Comparison of ENCODE assay signal across 25 cellular contexts in the genomic region with DNA sequence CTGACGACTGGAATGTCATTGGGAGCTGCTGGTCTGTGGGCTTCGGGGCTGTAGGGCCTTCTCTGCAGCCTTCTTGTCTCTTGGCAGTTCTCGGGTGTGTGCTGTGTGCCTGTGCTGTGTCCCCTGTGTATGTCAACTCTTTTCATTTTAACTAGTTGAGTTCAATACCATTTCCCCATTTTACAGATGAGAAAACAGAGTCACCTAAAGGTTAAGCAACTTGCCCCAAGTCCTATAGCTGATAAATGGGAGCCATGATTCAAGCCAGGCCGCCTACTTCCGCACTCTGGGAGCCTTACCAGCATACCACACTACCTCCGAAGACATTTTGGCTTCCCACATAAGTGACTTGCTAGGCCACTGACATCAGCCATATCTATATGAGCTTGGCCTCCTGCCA.
DNase-seq lines count a peak whose midpoint lies in the region; ATAC-seq and TF ChIP-seq lines count a peak whose summit lies in the region.
"Had no signal": no experiment of that assay in that cellular context is flagged by ENCODE, and none has a peak within 500 bp of the region (broad histone marks: within the 10 kb centered on the region; RNA-seq: fewer than 3 reads in every experiment).

No MANE protein-coding gene starts in this region.

- no peaks in the 10 kb centered on the region for H3K27me3 ChIP-seq in OCI-LY3 (ENCODE audit: low read depth, low read length)
- no peaks in the 10 kb centered on the region for H3K27me3 ChIP-seq in SJCRH30
- no peaks in the 10 kb centered on the region for H3K27me3 ChIP-seq in PC-3 (ENCODE audit: low read length)
- H3K27me3 ChIP-seq: cardiac muscle cell, gastroesophageal sphincter had no signal

- H2AFZ ChIP-seq in OCI-LY3 (ENCODE audit: low read depth, low read length) (peak overlapping the region; percentile 81; the same call in 1 of the 2 replicates), PC-3 (ENCODE audit: low read length) (no peak overlapping the region)

- H4K20me1 ChIP-seq in OCI-LY3 (ENCODE audit: insufficient read depth, low read length) (no peaks in the 10 kb centered on the region), PC-3 (ENCODE audit: low read length) (no peaks in the 10 kb centered on the region)

- no peaks in the 10 kb centered on the region for H3K9me3 Mint-ChIP-seq in activated naive CD4-positive, alpha-beta T cell treated with anti-CD3 and anti-CD28 coated beads, Interleukin-2, amount 50 U/mL, for 24 hours
- H3K9me3 Mint-ChIP-seq in activated naive CD4-positive, alpha-beta T cell treated with anti-CD3 and anti-CD28 coated beads, Interleukin-2, amount 50 U/mL, for 72 hours, result no peaks in the 10 kb centered on the region
- no peaks in the 10 kb centered on the region for H3K9me3 Mint-ChIP-seq in immature natural killer cell
- H3K9me3 Mint-ChIP-seq in stimulated activated memory B cell treated with anti-CD40 and anti-IgM and Interleukin-4, amounts not matched to agents 10 μg/mL and 1 μg/mL and 100 μg/mL, for 72 hours, result no peaks in the 10 kb centered on the region
- H3K9me3 Mint-ChIP-seq: activated CD4-positive, alpha-beta memory T cell treated with anti-CD3 and anti-CD28 coated beads for 36 hours; neural crest cell had no signal

- peaks cover 42% of the 10 kb centered on the region for H3K4me1 Mint-ChIP-seq in activated naive CD4-positive, alpha-beta T cell treated with anti-CD3 and anti-CD28 coated beads, Interleukin-2, amount 50 U/mL, for 24 hours
- peaks cover 21 to 29% of the 10 kb centered on the region in 2 donors for H3K4me1 Mint-ChIP-seq in immature natural killer cell
- H3K4me1 Mint-ChIP-seq in stimulated activated memory B cell treated with anti-CD40 and anti-IgM and Interleukin-4, amounts not matched to agents 10 μg/mL and 1 μg/mL and 100 μg/mL, for 72 hours, result peaks cover 46% of the 10 kb centered on the region

- no peak overlapping the region for H3K27ac Mint-ChIP-seq in activated naive CD4-positive, alpha-beta T cell treated with anti-CD3 and anti-CD28 coated beads, Interleukin-2, amount 50 U/mL, for 24 hours
- peak overlapping the region in 1 of 2 donors; percentile 33 for H3K27ac Mint-ChIP-seq in activated naive CD4-positive, alpha-beta T cell treated with anti-CD3 and anti-CD28 coated beads, Interleukin-2, amount 50 U/mL, for 72 hours
- H3K27ac Mint-ChIP-seq in immature natural killer cell, result peak overlapping the region in 1 of 6 donors; percentile 8
- peak overlapping the region; percentile 67 for H3K27ac Mint-ChIP-seq in stimulated activated memory B cell treated with anti-CD40 and anti-IgM and Interleukin-4, amounts not matched to agents 10 μg/mL and 1 μg/mL and 100 μg/mL, for 72 hours
- H3K27ac Mint-ChIP-seq: activated CD4-positive, alpha-beta memory T cell treated with anti-CD3 and anti-CD28 coated beads for 36 hours had no signal

- no peaks in the 10 kb centered on the region for H3K27me3 Mint-ChIP-seq in activated naive CD4-positive, alpha-beta T cell treated with anti-CD3 and anti-CD28 coated beads, Interleukin-2, amount 50 U/mL, for 24 hours
- peaks cover 10 to 27% (median 25%) of the 10 kb centered on the region in 3 donors for H3K27me3 Mint-ChIP-seq in immature natural killer cell (ENCODE audit: low read depth in 3 of 3)
- no peaks in the 10 kb centered on the region for H3K27me3 Mint-ChIP-seq in stimulated activated memory B cell treated with anti-CD40 and anti-IgM and Interleukin-4, amounts not matched to agents 10 μg/mL and 1 μg/mL and 100 μg/mL, for 72 hours

- intact Hi-C loops in PC-3 (cut with micrococcal nuclease), result no loop called here

- H3K9me2 ChIP-seq in PC-3 (replicated peaks; ENCODE audit: low read length), result no peaks in the 10 kb centered on the region

- no peak for DNase-seq in activated naive CD4-positive, alpha-beta T cell treated with anti-CD3 and anti-CD28 coated beads, Interleukin-2, amount 50 U/mL, for 72 hours (ENCODE audit: low spot score in 2 of 2)
- no peak for DNase-seq in immature natural killer cell
- DNase-seq in SJCRH30, result no peak
- DNase-seq in PC-3, result no peak
- DNase-seq: activated CD4-positive, alpha-beta memory T cell treated with anti-CD3 and anti-CD28 coated beads for 36 hours; activated effector memory CD4-positive, alpha-beta T cell treated with anti-CD3 and anti-CD28 coated beads, Interleukin-2, amount 50 U/mL, for 16 hours; activated T-cell treated with anti-CD3 and anti-CD28 coated beads for 4 hours; dermis blood vessel endothelial cell; EL; left ventricle myocardium inferior; midbrain; NCI-H1092 treated with DMSO at 0.1 percent for 48 hours; NCI-H2081; OCI-M1; stimulated activated CD4-positive, alpha-beta T cell treated with anti-CD3 and anti-CD28 coated beads, Interleukin-1b, Interleukin-23, amount 100 ng/mL, for 48 hours; WERI-Rb-1 had no signal

- POLR2A ChIA-PET in PC-3 (lab: Charles Lee; ENCODE audit: unreplicated experiment), result no interaction called here

- H3K4me3 Mint-ChIP-seq in activated naive CD4-positive, alpha-beta T cell treated with anti-CD3 and anti-CD28 coated beads, Interleukin-2, amount 50 U/mL, for 24 hours, result peak overlapping the region; percentile 12
- H3K4me3 Mint-ChIP-seq in immature natural killer cell, result peak overlapping the region in 3 of 5 donors; percentile 20 to 33 (median 23)
- no peak overlapping the region for H3K4me3 Mint-ChIP-seq in stimulated activated memory B cell treated with anti-CD40 and anti-IgM and Interleukin-4, amounts not matched to agents 10 μg/mL and 1 μg/mL and 100 μg/mL, for 72 hours
- H3K4me3 Mint-ChIP-seq: activated CD4-positive, alpha-beta memory T cell treated with anti-CD3 and anti-CD28 coated beads for 36 hours; neural crest cell had no signal

- CTCF ChIA-PET in PC-3 (lab: Charles Lee), result no interaction called here

- no TSS peak for BruUV-seq in PC-3 (replicated peaks; lab: Mats Ljungman, UMichigan)

- H3F3A ChIP-seq in PC-3 (ENCODE audit: low read length, unreplicated experiment), result no peaks in the 10 kb centered on the region

- H3K36me3 Mint-ChIP-seq in activated naive CD4-positive, alpha-beta T cell treated with anti-CD3 and anti-CD28 coated beads, Interleukin-2, amount 50 U/mL, for 24 hours, result no peaks in the 10 kb centered on the region
- H3K36me3 Mint-ChIP-seq in activated naive CD4-positive, alpha-beta T cell treated with anti-CD3 and anti-CD28 coated beads, Interleukin-2, amount 50 U/mL, for 72 hours, result no peaks in the 10 kb centered on the region
- no peaks in the 10 kb centered on the region for H3K36me3 Mint-ChIP-seq in immature natural killer cell
- no peaks in the 10 kb centered on the region for H3K36me3 Mint-ChIP-seq in stimulated activated memory B cell treated with anti-CD40 and anti-IgM and Interleukin-4, amounts not matched to agents 10 μg/mL and 1 μg/mL and 100 μg/mL, for 72 hours
- H3K36me3 Mint-ChIP-seq: activated CD4-positive, alpha-beta memory T cell treated with anti-CD3 and anti-CD28 coated beads for 36 hours had no signal

- H3K4me1 ChIP-seq in OCI-LY3 (ENCODE audit: low read length) (peaks cover 59% of the 10 kb centered on the region), SJCRH30 (no peaks in the 10 kb centered on the region), PC-3 (ENCODE audit: insufficient read depth, low read length) (no peaks in the 10 kb centered on the region; the same call in 1 of the 2 replicates)
- H3K4me1 ChIP-seq: A549, gastroesophageal sphincter, HAP-1, left ventricle myocardium inferior had no signal

- peak overlapping the region; percentile 65 for H3K4me2 ChIP-seq in OCI-LY3 (ENCODE audit: low read length)
- no peak overlapping the region for H3K4me2 ChIP-seq in PC-3 (ENCODE audit: low read length)
- H3K4me2 ChIP-seq: A549 had no signal

- H3K4me3 ChIP-seq in OCI-LY3 (ENCODE audit: low read length), result no peak overlapping the region
- H3K4me3 ChIP-seq in SJCRH30, result no peak overlapping the region
- no peak overlapping the region for H3K4me3 ChIP-seq in PC-3 (ENCODE audit: low read length)
- H3K4me3 ChIP-seq: A549, cardiac muscle cell, gastroesophageal sphincter, HAP-1, left ventricle myocardium inferior had no signal

- H3K27ac ChIP-seq in OCI-LY3 (ENCODE audit: low read length), result peak overlapping the region; percentile 87
- no peak overlapping the region for H3K27ac ChIP-seq in SJCRH30
- H3K27ac ChIP-seq in PC-3 (ENCODE audit: low read length), result no peak overlapping the region
- H3K27ac ChIP-seq: A549, gastroesophageal sphincter, left ventricle myocardium inferior, WERI-Rb-1 had no signal

- H3K79me2 ChIP-seq in OCI-LY3 (ENCODE audit: low read length), result no peaks in the 10 kb centered on the region
- H3K79me2 ChIP-seq in PC-3 (ENCODE audit: low read length), result no peaks in the 10 kb centered on the region

- peak overlapping the region; percentile 65; the same call in 1 of the 2 replicates for H3K9ac ChIP-seq in OCI-LY3 (ENCODE audit: low read length)
- H3K9ac ChIP-seq in PC-3 (ENCODE audit: low read length), result no peak overlapping the region

- H3K36me3 ChIP-seq in OCI-LY3 (replicated peaks; ENCODE audit: low read depth, low read length) (no peaks in the 10 kb centered on the region), SJCRH30 (no peaks in the 10 kb centered on the region), PC-3 (ENCODE audit: low read depth, low read length) (no peaks in the 10 kb centered on the region)
- H3K36me3 ChIP-seq: cardiac muscle cell, gastroesophageal sphincter, HAP-1, left ventricle myocardium inferior, WERI-Rb-1 had no signal

- H3K9me3 ChIP-seq in OCI-LY3 (ENCODE audit: insufficient read depth, low read length) (no peaks in the 10 kb centered on the region), SJCRH30 (replicated peaks) (no peaks in the 10 kb centered on the region), PC-3 (ENCODE audit: low read length) (no peaks in the 10 kb centered on the region)
- H3K9me3 ChIP-seq: A549, gastroesophageal sphincter, HAP-1, left ventricle myocardium inferior had no signal

- no peak for TF ChIP-seq CTCF in OCI-LY3 (IDR thresholded peaks at IDR 0.05; ENCODE audit: low read depth, low read length)
- no peak for TF ChIP-seq CTCF in PC-3 (conservative IDR thresholded peaks at IDR 0.05; ENCODE audit: low read depth, low read length)

- ATAC-seq in activated naive CD4-positive, alpha-beta T cell treated with anti-CD3 and anti-CD28 coated beads, Interleukin-2, amount 50 U/mL, for 72 hours, result no peak
- no peak for ATAC-seq in stimulated activated memory B cell treated with anti-CD40 and anti-IgM and Interleukin-4, amounts not matched to agents 10 μg/mL and 1 μg/mL and 100 μg/mL, for 72 hours
- ATAC-seq in PC-3 (no peak), HG02973 (IDR thresholded peaks at IDR 0.05; ENCODE audit: unreplicated experiment) (no peak)
- ATAC-seq: A549, gastroesophageal sphincter had no signal
